Comparison of ENCODE assay signal across 1 cellular context in the genomic region with DNA sequence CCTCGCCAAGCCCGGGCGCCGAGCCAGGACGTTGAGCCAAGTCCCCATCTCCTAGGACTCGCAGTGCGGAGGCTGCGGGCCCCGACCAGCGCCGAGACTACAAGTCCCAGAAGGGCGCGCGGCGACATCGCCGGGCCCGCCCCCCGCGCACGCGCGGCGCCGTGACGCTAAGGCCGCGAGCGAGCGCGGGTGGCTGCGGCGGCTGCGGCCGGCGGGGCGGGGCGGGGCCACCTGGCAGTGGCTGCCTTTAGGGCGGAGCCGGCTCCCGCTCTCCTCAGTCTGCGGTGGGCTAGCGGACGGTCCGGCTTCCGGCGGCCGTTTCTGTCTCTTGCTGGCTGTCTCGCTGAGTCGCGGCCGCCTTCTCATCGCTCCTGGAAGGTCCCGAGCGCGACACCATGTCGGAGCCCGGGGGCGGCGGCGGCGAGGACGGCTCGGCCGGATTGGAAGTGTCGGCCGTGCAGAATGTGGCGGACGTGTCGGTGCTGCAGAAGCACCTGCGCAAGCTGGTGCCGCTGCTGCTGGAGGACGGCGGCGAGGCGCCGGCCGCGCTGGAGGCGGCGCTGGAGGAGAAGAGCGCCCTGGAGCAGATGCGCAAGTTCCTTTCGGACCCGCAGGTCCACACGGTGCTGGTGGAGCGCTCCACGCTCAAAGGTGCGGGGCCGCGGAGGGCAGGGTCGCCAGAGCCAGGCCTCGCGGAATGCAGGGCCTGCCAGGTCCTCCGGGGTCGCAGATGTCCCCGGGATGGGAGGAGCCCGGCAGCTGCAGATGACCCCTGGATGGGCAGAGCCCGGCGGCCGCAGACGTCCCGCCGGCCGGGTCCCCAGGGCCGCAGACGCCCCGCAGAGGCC.
A peak's percentile ranks its signal among the peaks of the same experiment; 100 is the strongest.
TF ChIP-seq lines count a peak whose summit lies in the region.

A gene (plus strand): TSS at position 277 of the 848 bp plus-strand sequence. CDS start 119 bp downstream, at position 396.

TF ChIP-seq in K562, 482 proteins besides CTCF, POLR2A, EP300 and RAD21 (continued from another document and continues in another):
- TF ChIP-seq, protein P1, sequence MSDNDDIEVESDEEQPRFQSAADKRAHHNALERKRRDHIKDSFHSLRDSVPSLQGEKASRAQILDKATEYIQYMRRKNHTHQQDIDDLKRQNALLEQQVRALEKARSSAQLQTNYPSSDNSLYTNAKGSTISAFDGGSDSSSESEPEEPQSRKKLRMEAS (CRISPR knock-in tag; IDR thresholded peaks at IDR 0.05), result peak; percentile 58
- TF ChIP-seq, protein P2, sequence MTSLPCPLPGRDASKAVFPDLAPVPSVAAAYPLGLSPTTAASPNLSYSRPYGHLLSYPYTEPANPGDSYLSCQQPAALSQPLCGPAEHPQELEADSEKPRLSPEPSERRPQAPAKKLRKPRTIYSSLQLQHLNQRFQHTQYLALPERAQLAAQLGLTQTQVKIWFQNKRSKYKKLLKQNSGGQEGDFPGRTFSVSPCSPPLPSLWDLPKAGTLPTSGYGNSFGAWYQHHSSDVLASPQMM (CRISPR knock-in tag; IDR thresholded peaks at IDR 0.05), result no peak
- TF ChIP-seq FOXJ3 (CRISPR knock-in tag; IDR thresholded peaks at IDR 0.05), result no peak
- TF ChIP-seq, protein P3, sequence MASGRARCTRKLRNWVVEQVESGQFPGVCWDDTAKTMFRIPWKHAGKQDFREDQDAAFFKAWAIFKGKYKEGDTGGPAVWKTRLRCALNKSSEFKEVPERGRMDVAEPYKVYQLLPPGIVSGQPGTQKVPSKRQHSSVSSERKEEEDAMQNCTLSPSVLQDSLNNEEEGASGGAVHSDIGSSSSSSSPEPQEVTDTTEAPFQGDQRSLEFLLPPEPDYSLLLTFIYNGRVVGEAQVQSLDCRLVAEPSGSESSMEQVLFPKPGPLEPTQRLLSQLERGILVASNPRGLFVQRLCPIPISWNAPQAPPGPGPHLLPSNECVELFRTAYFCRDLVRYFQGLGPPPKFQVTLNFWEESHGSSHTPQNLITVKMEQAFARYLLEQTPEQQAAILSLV (tag; IDR thresholded peaks at IDR 0.05), result no peak
- TF ChIP-seq TAF1 (IDR thresholded peaks at IDR 0.05; ENCODE audit: control insufficient read depth, extremely low read depth, insufficient read depth, low read length, severe bottlenecking), result peak; percentile 83
- no peak for TF ChIP-seq DIDO1 (tag; IDR thresholded peaks at IDR 0.05; ENCODE audit: low read depth)
- TF ChIP-seq TEAD1 (CRISPR knock-in tag; IDR thresholded peaks at IDR 0.05), result peak in 1 of 2 experiments; percentile 75; a peak in 1 of 4 replicates
- TF ChIP-seq CAMTA2 (CRISPR knock-in tag; conservative IDR thresholded peaks at IDR 0.05), result no peak
- TF ChIP-seq CXXC5 (CRISPR knock-in tag; IDR thresholded peaks at IDR 0.05), result peak; percentile 92
- TF ChIP-seq MCM7 (IDR thresholded peaks at IDR 0.05), result no peak
- TF ChIP-seq PML (IDR thresholded peaks at IDR 0.05; ENCODE audit: low read length), result peak; percentile 55; the same call in 1 of the 2 replicates
- no peak for TF ChIP-seq NCOA4 (IDR thresholded peaks at IDR 0.05; ENCODE audit: partially characterized antibody)
- TF ChIP-seq SMAD4 (CRISPR knock-in tag; conservative IDR thresholded peaks at IDR 0.05), result peak; percentile 63
- TF ChIP-seq NFE2 (IDR thresholded peaks at IDR 0.05; ENCODE audit: low read depth), result no peak
- peak; percentile 55; the same call in 1 of the 2 replicates for TF ChIP-seq POLR2H (tag; IDR thresholded peaks at IDR 0.05; ENCODE audit: low read depth)
- TF ChIP-seq NR4A1 (CRISPR knock-in tag; IDR thresholded peaks at IDR 0.05), result no peak
- no peak for TF ChIP-seq NR4A1 (tag; IDR thresholded peaks at IDR 0.05)
- no peak for TF ChIP-seq ZNF140 (CRISPR knock-in tag; IDR thresholded peaks at IDR 0.05)
- TF ChIP-seq HCFC1 (IDR thresholded peaks at IDR 0.05; ENCODE audit: low read depth, low read length), result peak; percentile 89
- TF ChIP-seq RBBP5 (IDR thresholded peaks at IDR 0.05; ENCODE audit: borderline replicate concordance, insufficient read depth, low read length, poor library complexity, severe bottlenecking), result peak; percentile 36
- TF ChIP-seq, protein P4, sequence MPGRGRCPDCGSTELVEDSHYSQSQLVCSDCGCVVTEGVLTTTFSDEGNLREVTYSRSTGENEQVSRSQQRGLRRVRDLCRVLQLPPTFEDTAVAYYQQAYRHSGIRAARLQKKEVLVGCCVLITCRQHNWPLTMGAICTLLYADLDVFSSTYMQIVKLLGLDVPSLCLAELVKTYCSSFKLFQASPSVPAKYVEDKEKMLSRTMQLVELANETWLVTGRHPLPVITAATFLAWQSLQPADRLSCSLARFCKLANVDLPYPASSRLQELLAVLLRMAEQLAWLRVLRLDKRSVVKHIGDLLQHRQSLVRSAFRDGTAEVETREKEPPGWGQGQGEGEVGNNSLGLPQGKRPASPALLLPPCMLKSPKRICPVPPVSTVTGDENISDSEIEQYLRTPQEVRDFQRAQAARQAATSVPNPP (IDR thresholded peaks at IDR 0.05; ENCODE audit: borderline replicate concordance, insufficient read depth, insufficient read length), result no peak
- no peak for TF ChIP-seq PTRF (tag; IDR thresholded peaks at IDR 0.05)
- TF ChIP-seq XRCC3 (IDR thresholded peaks at IDR 0.05), result no peak
- TF ChIP-seq LEF1 (IDR thresholded peaks at IDR 0.05), result no peak
- TF ChIP-seq DDX20 (tag; IDR thresholded peaks at IDR 0.05; ENCODE audit: low read depth), result no peak
- TF ChIP-seq, protein P5, sequence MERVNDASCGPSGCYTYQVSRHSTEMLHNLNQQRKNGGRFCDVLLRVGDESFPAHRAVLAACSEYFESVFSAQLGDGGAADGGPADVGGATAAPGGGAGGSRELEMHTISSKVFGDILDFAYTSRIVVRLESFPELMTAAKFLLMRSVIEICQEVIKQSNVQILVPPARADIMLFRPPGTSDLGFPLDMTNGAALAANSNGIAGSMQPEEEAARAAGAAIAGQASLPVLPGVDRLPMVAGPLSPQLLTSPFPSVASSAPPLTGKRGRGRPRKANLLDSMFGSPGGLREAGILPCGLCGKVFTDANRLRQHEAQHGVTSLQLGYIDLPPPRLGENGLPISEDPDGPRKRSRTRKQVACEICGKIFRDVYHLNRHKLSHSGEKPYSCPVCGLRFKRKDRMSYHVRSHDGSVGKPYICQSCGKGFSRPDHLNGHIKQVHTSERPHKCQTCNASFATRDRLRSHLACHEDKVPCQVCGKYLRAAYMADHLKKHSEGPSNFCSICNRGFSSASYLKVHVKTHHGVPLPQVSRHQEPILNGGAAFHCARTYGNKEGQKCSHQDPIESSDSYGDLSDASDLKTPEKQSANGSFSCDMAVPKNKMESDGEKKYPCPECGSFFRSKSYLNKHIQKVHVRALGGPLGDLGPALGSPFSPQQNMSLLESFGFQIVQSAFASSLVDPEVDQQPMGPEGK (CRISPR knock-in tag; IDR thresholded peaks at IDR 0.05; ENCODE audit: borderline replicate concordance), result no peak
- TF ChIP-seq, protein P6, sequence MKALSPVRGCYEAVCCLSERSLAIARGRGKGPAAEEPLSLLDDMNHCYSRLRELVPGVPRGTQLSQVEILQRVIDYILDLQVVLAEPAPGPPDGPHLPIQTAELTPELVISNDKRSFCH (CRISPR knock-in tag; IDR thresholded peaks at IDR 0.05), result no peak
- TF ChIP-seq, protein P6 (tag; IDR thresholded peaks at IDR 0.05), result no peak
- no peak for TF ChIP-seq ETV1 (tag; conservative IDR thresholded peaks at IDR 0.05; ENCODE audit: low read depth)
- TF ChIP-seq SRF (CRISPR knock-in tag; IDR thresholded peaks at IDR 0.05), result no peak
- TF ChIP-seq POLR3G (IDR thresholded peaks at IDR 0.05; ENCODE audit: extremely low read depth, insufficient read length, insufficient replicate concordance), result no peak
- TF ChIP-seq ZFP1 (CRISPR knock-in tag; IDR thresholded peaks at IDR 0.05), result no peak
- no peak for TF ChIP-seq ZNF561 (CRISPR knock-in tag; conservative IDR thresholded peaks at IDR 0.05)
- TF ChIP-seq BMI1 (IDR thresholded peaks at IDR 0.05; ENCODE audit: low read length), result no peak
- no peak for TF ChIP-seq ZFPM2 (CRISPR knock-in tag; IDR thresholded peaks at IDR 0.05)
- TF ChIP-seq, protein P7, sequence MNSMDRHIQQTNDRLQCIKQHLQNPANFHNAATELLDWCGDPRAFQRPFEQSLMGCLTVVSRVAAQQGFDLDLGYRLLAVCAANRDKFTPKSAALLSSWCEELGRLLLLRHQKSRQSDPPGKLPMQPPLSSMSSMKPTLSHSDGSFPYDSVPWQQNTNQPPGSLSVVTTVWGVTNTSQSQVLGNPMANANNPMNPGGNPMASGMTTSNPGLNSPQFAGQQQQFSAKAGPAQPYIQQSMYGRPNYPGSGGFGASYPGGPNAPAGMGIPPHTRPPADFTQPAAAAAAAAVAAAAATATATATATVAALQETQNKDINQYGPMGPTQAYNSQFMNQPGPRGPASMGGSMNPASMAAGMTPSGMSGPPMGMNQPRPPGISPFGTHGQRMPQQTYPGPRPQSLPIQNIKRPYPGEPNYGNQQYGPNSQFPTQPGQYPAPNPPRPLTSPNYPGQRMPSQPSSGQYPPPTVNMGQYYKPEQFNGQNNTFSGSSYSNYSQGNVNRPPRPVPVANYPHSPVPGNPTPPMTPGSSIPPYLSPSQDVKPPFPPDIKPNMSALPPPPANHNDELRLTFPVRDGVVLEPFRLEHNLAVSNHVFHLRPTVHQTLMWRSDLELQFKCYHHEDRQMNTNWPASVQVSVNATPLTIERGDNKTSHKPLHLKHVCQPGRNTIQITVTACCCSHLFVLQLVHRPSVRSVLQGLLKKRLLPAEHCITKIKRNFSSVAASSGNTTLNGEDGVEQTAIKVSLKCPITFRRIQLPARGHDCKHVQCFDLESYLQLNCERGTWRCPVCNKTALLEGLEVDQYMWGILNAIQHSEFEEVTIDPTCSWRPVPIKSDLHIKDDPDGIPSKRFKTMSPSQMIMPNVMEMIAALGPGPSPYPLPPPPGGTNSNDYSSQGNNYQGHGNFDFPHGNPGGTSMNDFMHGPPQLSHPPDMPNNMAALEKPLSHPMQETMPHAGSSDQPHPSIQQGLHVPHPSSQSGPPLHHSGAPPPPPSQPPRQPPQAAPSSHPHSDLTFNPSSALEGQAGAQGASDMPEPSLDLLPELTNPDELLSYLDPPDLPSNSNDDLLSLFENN (IDR thresholded peaks at IDR 0.05; ENCODE audit: low read depth in 2 of 2, low read length in 2 of 2), result no peak
- TF ChIP-seq, protein P8, sequence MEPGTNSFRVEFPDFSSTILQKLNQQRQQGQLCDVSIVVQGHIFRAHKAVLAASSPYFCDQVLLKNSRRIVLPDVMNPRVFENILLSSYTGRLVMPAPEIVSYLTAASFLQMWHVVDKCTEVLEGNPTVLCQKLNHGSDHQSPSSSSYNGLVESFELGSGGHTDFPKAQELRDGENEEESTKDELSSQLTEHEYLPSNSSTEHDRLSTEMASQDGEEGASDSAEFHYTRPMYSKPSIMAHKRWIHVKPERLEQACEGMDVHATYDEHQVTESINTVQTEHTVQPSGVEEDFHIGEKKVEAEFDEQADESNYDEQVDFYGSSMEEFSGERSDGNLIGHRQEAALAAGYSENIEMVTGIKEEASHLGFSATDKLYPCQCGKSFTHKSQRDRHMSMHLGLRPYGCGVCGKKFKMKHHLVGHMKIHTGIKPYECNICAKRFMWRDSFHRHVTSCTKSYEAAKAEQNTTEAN (CRISPR knock-in tag; IDR thresholded peaks at IDR 0.05), result no peak
- no peak for TF ChIP-seq BRCA1 (IDR thresholded peaks at IDR 0.05)
- no peak for TF ChIP-seq BRCA1 (CRISPR knock-in tag; IDR thresholded peaks at IDR 0.05)
- TF ChIP-seq SPI1 (IDR thresholded peaks at IDR 0.05; ENCODE audit: borderline replicate concordance, low read depth, low read length), result no peak
- TF ChIP-seq ZNF431 (CRISPR knock-in tag; IDR thresholded peaks at IDR 0.05), result no peak
- TF ChIP-seq, protein P9, sequence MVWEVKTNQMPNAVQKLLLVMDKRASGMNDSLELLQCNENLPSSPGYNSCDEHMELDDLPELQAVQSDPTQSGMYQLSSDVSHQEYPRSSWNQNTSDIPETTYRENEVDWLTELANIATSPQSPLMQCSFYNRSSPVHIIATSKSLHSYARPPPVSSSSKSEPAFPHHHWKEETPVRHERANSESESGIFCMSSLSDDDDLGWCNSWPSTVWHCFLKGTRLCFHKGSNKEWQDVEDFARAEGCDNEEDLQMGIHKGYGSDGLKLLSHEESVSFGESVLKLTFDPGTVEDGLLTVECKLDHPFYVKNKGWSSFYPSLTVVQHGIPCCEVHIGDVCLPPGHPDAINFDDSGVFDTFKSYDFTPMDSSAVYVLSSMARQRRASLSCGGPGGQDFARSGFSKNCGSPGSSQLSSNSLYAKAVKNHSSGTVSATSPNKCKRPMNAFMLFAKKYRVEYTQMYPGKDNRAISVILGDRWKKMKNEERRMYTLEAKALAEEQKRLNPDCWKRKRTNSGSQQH (CRISPR knock-in tag; IDR thresholded peaks at IDR 0.05), result no peak
- TF ChIP-seq KLF1 (tag; IDR thresholded peaks at IDR 0.05), result no peak
- peak; percentile 57 to 62; a peak in 2 of 4 replicates for TF ChIP-seq SIX5 (IDR thresholded peaks at IDR 0.05; ENCODE audit: borderline replicate concordance in 1 of 2, insufficient read depth in 1 of 2, low read depth in 1 of 2, low read length in 2 of 2)
- TF ChIP-seq PHB (CRISPR knock-in tag; IDR thresholded peaks at IDR 0.05), result 0 out of 2 replicates have a peak, but pooled peaks have one; percentile 68
- no peak for TF ChIP-seq KHSRP (IDR thresholded peaks at IDR 0.05)
- TF ChIP-seq GTF2E2 (tag; IDR thresholded peaks at IDR 0.05), result no peak
- TF ChIP-seq XRCC4 (IDR thresholded peaks at IDR 0.05; ENCODE audit: extremely low read depth, insufficient read depth, insufficient read length), result no peak
